18 cellular contexts compared by ENCODE assay signal in genomic region chr17:82028966-82029365, GRCh38.
"Had no signal": no experiment of that assay in that cellular context is flagged by ENCODE, and none has a peak within 500 bp of the region (broad histone marks: within the 10 kb centered on the region; RNA-seq: fewer than 3 reads in every experiment).

No MANE protein-coding gene starts in this region.

- H3K27me3 ChIP-seq: cardiac muscle cell, colonic mucosa, upper lobe of right lung had no signal

- H3K9me3 Mint-ChIP-seq: activated T-helper 2 cell treated with anti-CD3 and anti-CD28 coated beads, Interferon-gamma antibody, Interleukin-2, Interleukin-4, amounts not matched to agents 10 μg/mL and 5 μg/mL and 100 μg/mL, durations not matched to agents 14 hours and 24 hours and 36 hours; naive B cell had no signal

- DNase-seq: activated CD4-positive, alpha-beta T cell treated with anti-CD3 and anti-CD28 coated beads, Interleukin-2, amount 50 U/mL, for 48 hours; activated naive CD4-positive, alpha-beta T cell treated with anti-CD3 and anti-CD28 coated beads, Interleukin-2, amount 50 U/mL, for 16 hours; colonic mucosa; naive B cell; nucleus accumbens; right cardiac atrium; small intestine; stimulated activated CD4-positive, alpha-beta T cell treated with anti-CD3 and anti-CD28 coated beads, Interleukin-4, amount 100 ng/mL, for 24 hours; stimulated activated naive CD8-positive, alpha-beta T cell treated with anti-CD3 and anti-CD28 coated beads, Interleukin-15, Interleukin-2, amounts not matched to agents 100 U/mL and 50 U/mL, for 24 hours; upper lobe of right lung; WERI-Rb-1 had no signal

- ATAC-seq: esophagus mucosa; left lobe of liver; right cardiac atrium; SK-N-SH treated with all-trans-retinoic acid at 6 μM for 48 hours; stimulated activated naive CD8-positive, alpha-beta T cell treated with anti-CD3 and anti-CD28 coated beads, Interleukin-15, Interleukin-2, amounts not matched to agents 100 U/mL and 50 U/mL, for 24 hours; upper lobe of right lung had no signal

- H3K27ac ChIP-seq: cardiac muscle cell, colonic mucosa, suprapubic skin, upper lobe of right lung, WERI-Rb-1 had no signal

- H3K4me3 ChIP-seq: cardiac muscle cell, colonic mucosa, suprapubic skin, upper lobe of right lung had no signal

- H3K9me3 ChIP-seq: colonic mucosa, suprapubic skin, upper lobe of right lung had no signal

- H3K27ac Mint-ChIP-seq: activated T-helper 2 cell treated with anti-CD3 and anti-CD28 coated beads, Interferon-gamma antibody, Interleukin-2, Interleukin-4, amounts not matched to agents 10 μg/mL and 5 μg/mL and 100 μg/mL, durations not matched to agents 14 hours and 24 hours and 36 hours; progenitor cell of endocrine pancreas had no signal

- H3K36me3 Mint-ChIP-seq: naive B cell had no signal

- H3K36me3 ChIP-seq: cardiac muscle cell, colonic mucosa, suprapubic skin, upper lobe of right lung had no signal
